In genomic region chr19:51571599-51571998, GRCh38 we compare ENCODE assay signal across 8 cellular contexts. TPM values are rescaled to one million over a fixed set of nuclear protein-coding genes. Genes with fewer than 3 reads are reported as not detected.
DNase-seq lines count a peak whose midpoint lies in the region; ATAC-seq, FAIRE-seq and TF ChIP-seq lines count a peak whose summit lies in the region.

No MANE protein-coding gene starts in this region.

- H3K9ac ChIP-seq in keratinocyte (ENCODE audit: control insufficient read depth, extremely low read depth, insufficient read depth, low read length) (peak overlapping the region; percentile 76), subcutaneous abdominal adipose tissue (ENCODE audit: low read length in 5 of 5) (peak overlapping the region in 4 of 5 donors; percentile 41 to 82 (median 76))

- peaks cover 33 to 34% of the 10 kb centered on the region in 2 donors for H3K36me3 Mint-ChIP-seq in activated naive CD4-positive, alpha-beta T cell treated with anti-CD3 and anti-CD28 coated beads, Interleukin-2, amount 50 U/mL, for 72 hours

- H3K9me3 ChIP-seq in keratinocyte (ENCODE audit: control insufficient read depth, low read depth, low read length) = no peaks in the 10 kb centered on the region
- no peaks in the 10 kb centered on the region for H3K9me3 ChIP-seq in subcutaneous abdominal adipose tissue (ENCODE audit: control insufficient read depth in 5 of 5, low read length in 5 of 5)

- ATAC-seq in activated naive CD4-positive, alpha-beta T cell treated with anti-CD3 and anti-CD28 coated beads, Interleukin-2, amount 50 U/mL, for 72 hours = peak in 1 of 2 donors; percentile 26

- peak overlapping the region; percentile 47 for H3K27ac ChIP-seq in keratinocyte (ENCODE audit: control insufficient read depth, insufficient read depth, low read length)
- peak overlapping the region; percentile 48 for H3K27ac ChIP-seq in subcutaneous abdominal adipose tissue (ENCODE audit: low read depth, low read length)

- dilution Hi-C loops in keratinocyte (cut with MboI; ENCODE audit: extremely low pct_ligation_motif_present, low sequenced_read_pairs) = no loop called here

- peaks cover 19% of the 10 kb centered on the region for H3K79me2 ChIP-seq in keratinocyte (ENCODE audit: control insufficient read depth, insufficient read depth, low read length)

- H3K4me3 ChIP-seq in keratinocyte (ENCODE audit: control insufficient read depth in 2 of 3, extremely low read depth in 1 of 3, insufficient read depth in 2 of 3, low read depth in 1 of 3, low read length in 3 of 3) (peak overlapping the region; percentile 74 to 91 (median 90)), subcutaneous abdominal adipose tissue (ENCODE audit: low read depth in 1 of 5, low read length in 5 of 5) (peak overlapping the region; percentile 81 to 95 (median 86))

- H4K20me1 ChIP-seq in keratinocyte (ENCODE audit: control insufficient read depth, extremely low read depth, insufficient read depth, low read length) = no peaks in the 10 kb centered on the region

- no peaks in the 10 kb centered on the region for H3K9me1 ChIP-seq in keratinocyte (ENCODE audit: control insufficient read depth, extremely low read depth, insufficient read depth, low read length)

- peaks cover 0 to 4% of the 10 kb centered on the region in 2 donors for H3K9me3 Mint-ChIP-seq in activated naive CD4-positive, alpha-beta T cell treated with anti-CD3 and anti-CD28 coated beads, Interleukin-2, amount 50 U/mL, for 72 hours

- no peak for TF ChIP-seq CTCF in keratinocyte (optimal IDR thresholded peaks at IDR 0.05 in 1 of 3, IDR thresholded peaks at IDR 0.05 in 1 of 3, conservative IDR thresholded peaks at IDR 0.05 in 1 of 3; ENCODE audit: extremely low read depth in 1 of 3, insufficient read depth in 2 of 3, low read length in 3 of 3)

- H3K36me3 ChIP-seq in keratinocyte (ENCODE audit: control insufficient read depth in 2 of 2, extremely low read depth in 1 of 2, insufficient read depth in 2 of 2, low read length in 2 of 2) = peaks cover 0 to 7% of the 10 kb centered on the region in 2 experiments
- peaks cover 13 to 24% (median 14%) of the 10 kb centered on the region in 5 donors for H3K36me3 ChIP-seq in subcutaneous abdominal adipose tissue (ENCODE audit: control insufficient read depth in 5 of 5, insufficient read depth in 5 of 5, low read length in 5 of 5)

- peak overlapping the region; percentile 88 for H2AFZ ChIP-seq in keratinocyte (ENCODE audit: control insufficient read depth, low read length)

- peak; percentile 63 for FAIRE-seq in keratinocyte (lab: Jason Lieb, UNC)

- peak overlapping the region; percentile 97 for H3K4me2 ChIP-seq in keratinocyte (ENCODE audit: control insufficient read depth, extremely low read depth, insufficient read depth, low read depth, low read length)

- DNase-seq in NCI-H748 (lab: John Stamatoyannopoulos, UW; ENCODE audit: unreplicated experiment) (peak; percentile 23), NCI-H748 treated with DMSO at 0.1 percent for 48 hours (lab: John Stamatoyannopoulos, UW) (no peak), keratinocyte (ENCODE audit: low read depth, low spot score) (no peak), SIG-M5 (lab: John Stamatoyannopoulos, UW) (no peak), CD1c-positive myeloid dendritic cell (ENCODE audit: extremely low spot score) (no peak), NCI-H2107 treated with DMSO at 0.1 percent for 48 hours (lab: John Stamatoyannopoulos, UW; ENCODE audit: unreplicated experiment) (no peak)
- DNase-seq in activated naive CD4-positive, alpha-beta T cell treated with anti-CD3 and anti-CD28 coated beads, Interleukin-2, amount 50 U/mL, for 72 hours (ENCODE audit: low spot score in 2 of 2) = no peak

- peaks cover 10% of the 10 kb centered on the region for H3K4me1 ChIP-seq in keratinocyte (ENCODE audit: control insufficient read depth, extremely low read depth, insufficient read depth, low read length)
- peaks cover 5 to 18% (median 14%) of the 10 kb centered on the region in 5 donors for H3K4me1 ChIP-seq in subcutaneous abdominal adipose tissue (ENCODE audit: control insufficient read depth in 5 of 5, insufficient read depth in 5 of 5, low read length in 5 of 5)

- peak overlapping the region; percentile 90 to 95 for H3K27ac Mint-ChIP-seq in activated naive CD4-positive, alpha-beta T cell treated with anti-CD3 and anti-CD28 coated beads, Interleukin-2, amount 50 U/mL, for 72 hours

- no peaks in the 10 kb centered on the region for H3K27me3 ChIP-seq in keratinocyte (ENCODE audit: control insufficient read depth, extremely low read depth, insufficient read depth, low read length)
- H3K27me3 ChIP-seq in subcutaneous abdominal adipose tissue (ENCODE audit: control insufficient read depth in 5 of 5, insufficient read depth in 4 of 5, low read length in 5 of 5) = peaks cover 0 to 1% (median 0%) of the 10 kb centered on the region in 5 donors

RNA-seq across cellular contexts. Expression of gene ZNF175, which starts 0.5 kb away (rescaled TPM):
- 10 to 100 TPM; 11.3 to 14.2 TPM for total RNA-seq in activated naive CD4-positive, alpha-beta T cell treated with anti-CD3 and anti-CD28 coated beads, Interleukin-2, amount 50 U/mL, for 72 hours
- polyA plus RNA-seq in keratinocyte = 2.3 to 3.8 TPM (median 3.2 TPM) in 3 replicates
- 2.5 TPM for polyA plus RNA-seq in keratinocyte (2011; ENCODE audit: low read depth)
- polyA plus RNA-seq in keratinocyte (2011; cell fraction: cytosol; rRNA removed) = 1.4 and 3.0 TPM in 2 replicates
- 5.5 and 7.0 TPM in 2 replicates for polyA plus RNA-seq in keratinocyte (2011; cell fraction: nucleus; rRNA removed)
- polyA plus RNA-seq in keratinocyte (2012; ENCODE audit: low replicate concordance) = 1.8 and 3.5 TPM in 2 replicates
- 6.1 to 6.9 TPM (median 6.7 TPM) in 3 replicates for polyA minus RNA-seq in keratinocyte
- polyA minus RNA-seq in keratinocyte (2011; cell fraction: cytosol; rRNA and poly(A)+ RNA removed) = 2.5 TPM
- polyA minus RNA-seq in keratinocyte (2011; cell fraction: nucleus; rRNA and poly(A)+ RNA removed) = 3.1 and 7.0 TPM in 2 replicates

RNA-seq across cellular contexts. Expression of gene SIGLEC6, which starts 40.1 kb away (rescaled TPM):
- not detected for total RNA-seq in activated naive CD4-positive, alpha-beta T cell treated with anti-CD3 and anti-CD28 coated beads, Interleukin-2, amount 50 U/mL, for 72 hours
- not detected in 3 replicates for polyA plus RNA-seq in keratinocyte
- not detected for polyA plus RNA-seq in keratinocyte (2011; ENCODE audit: low read depth)
- polyA plus RNA-seq in keratinocyte (2011; cell fraction: cytosol; rRNA removed) = not detected in 2 replicates
- polyA plus RNA-seq in keratinocyte (2011; cell fraction: nucleus; rRNA removed) = not detected in 2 replicates
- polyA plus RNA-seq in keratinocyte (2012; ENCODE audit: low replicate concordance) = not detected in 2 replicates
- not detected in 3 replicates for polyA minus RNA-seq in keratinocyte
- polyA minus RNA-seq in keratinocyte (2011; cell fraction: cytosol; rRNA and poly(A)+ RNA removed) = not detected
- not detected in 2 replicates for polyA minus RNA-seq in keratinocyte (2011; cell fraction: nucleus; rRNA and poly(A)+ RNA removed)

RNA-seq across cellular contexts. Expression of gene SIGLEC5, which starts 58.6 kb away (rescaled TPM):
- not detected for total RNA-seq in activated naive CD4-positive, alpha-beta T cell treated with anti-CD3 and anti-CD28 coated beads, Interleukin-2, amount 50 U/mL, for 72 hours
- not detected in 3 replicates for polyA plus RNA-seq in keratinocyte
- not detected for polyA plus RNA-seq in keratinocyte (2011; ENCODE audit: low read depth)
- polyA plus RNA-seq in keratinocyte (2011; cell fraction: cytosol; rRNA removed) = not detected in 2 replicates
- polyA plus RNA-seq in keratinocyte (2011; cell fraction: nucleus; rRNA removed) = not detected in 2 replicates
- polyA plus RNA-seq in keratinocyte (2012; ENCODE audit: low replicate concordance) = not detected in 2 replicates
- not detected in 3 replicates for polyA minus RNA-seq in keratinocyte
- polyA minus RNA-seq in keratinocyte (2011; cell fraction: cytosol; rRNA and poly(A)+ RNA removed) = not detected
- not detected in 2 replicates for polyA minus RNA-seq in keratinocyte (2011; cell fraction: nucleus; rRNA and poly(A)+ RNA removed)
